12 cellular contexts compared by ENCODE assay signal in genomic region chr1:161562441-161562840, GRCh38. TPM values are rescaled to one million over a fixed set of nuclear protein-coding genes. Genes with fewer than 3 reads are reported as not detected.
"Had no signal": no experiment of that assay in that cellular context is flagged by ENCODE, and none has a peak within 500 bp of the region (broad histone marks: within the 10 kb centered on the region; RNA-seq: fewer than 3 reads in every experiment).

No MANE protein-coding gene starts in this region.

RNA-seq across cellular contexts. Expression of gene FCGR3A, which starts 12.8 kb away (rescaled TPM):
- total RNA-seq: activated CD4-positive, alpha-beta memory T cell treated with anti-CD3 and anti-CD28 coated beads for 36 hours; activated CD4-positive, alpha-beta T cell treated with anti-CD3 and anti-CD28 coated beads, Interleukin-2, amount 10 ng/mL, durations not matched to agents 24 days and 14 days; activated CD8-positive, alpha-beta memory T cell treated with anti-CD3 and anti-CD28 coated beads for 36 hours; activated naive CD8-positive, alpha-beta T cell treated with anti-CD3 and anti-CD28 coated beads for 36 hours; activated T-helper 1 cell treated with anti-CD3 and anti-CD28 coated beads, Interleukin-12 subunit alpha, Interleukin-12 subunit beta, Interleukin-2, Interleukin-4 antibody, amounts not matched to agents 30 ng/mL and 10 ng/mL and 1 ng/mL, durations not matched to agents 14 hours and 24 hours and 36 hours; astrocyte; endothelial cell of umbilical vein; fibroblast of lung; fibroblast of villous mesenchyme; mammary epithelial cell; pulmonary artery endothelial cell had no signal

RNA-seq across cellular contexts. Expression of gene FCGR2A, which starts 57.2 kb away (rescaled TPM):
- total RNA-seq: activated CD4-positive, alpha-beta T cell treated with anti-CD3 and anti-CD28 coated beads, Interleukin-2, amount 10 ng/mL, durations not matched to agents 24 days and 14 days; activated CD8-positive, alpha-beta memory T cell treated with anti-CD3 and anti-CD28 coated beads for 36 hours; activated naive CD4-positive, alpha-beta T cell treated with anti-CD3 and anti-CD28 coated beads for 36 hours; activated naive CD8-positive, alpha-beta T cell treated with anti-CD3 and anti-CD28 coated beads for 36 hours; activated T-helper 1 cell treated with anti-CD3 and anti-CD28 coated beads, Interleukin-12 subunit alpha, Interleukin-12 subunit beta, Interleukin-2, Interleukin-4 antibody, amounts not matched to agents 30 ng/mL and 10 ng/mL and 1 ng/mL, durations not matched to agents 14 hours and 24 hours and 36 hours; astrocyte; endothelial cell of umbilical vein; mammary epithelial cell; pulmonary artery endothelial cell had no signal
